ENCODE assay signal across 12 cellular contexts in genomic region chr18:9642799-9643445, GRCh38. TPM values are rescaled to one million over a fixed set of nuclear protein-coding genes. Genes with fewer than 3 reads are reported as not detected.
DNase-seq lines count a peak whose midpoint lies in the region; ATAC-seq and TF ChIP-seq lines count a peak whose summit lies in the region.
"Had no signal": no experiment of that assay in that cellular context is flagged by ENCODE, and none has a peak within 500 bp of the region (broad histone marks: within the 10 kb centered on the region; RNA-seq: fewer than 3 reads in every experiment).

No MANE protein-coding gene starts in this region.

- no peaks in the 10 kb centered on the region for H3K27me3 ChIP-seq in MG63
- H3K27me3 ChIP-seq: BLaER1, pancreas, Peyer's patch had no signal

- DNase-seq in COLO829 (ENCODE audit: low spot score), result peak; percentile 16
- peak; percentile 25 for DNase-seq in MG63
- no peak for DNase-seq in endothelial cell (ENCODE audit: low spot score)
- DNase-seq in mesothelial cell of epicardium (ENCODE audit: low spot score in 2 of 2, unreplicated experiment in 2 of 2), result no peak
- no peak for DNase-seq in NCI-H2029 treated with DMSO at 0.1 percent for 48 hours (lab: John Stamatoyannopoulos, UW)
- DNase-seq in LoVo (ENCODE audit: low spot score), result no peak
- no peak for DNase-seq in stimulated activated effector memory CD8-positive, alpha-beta T cell treated with anti-CD3 and anti-CD28 coated beads, Interleukin-12 subunit alpha, Interleukin-12 subunit beta, amount 100 ng/mL, for 72 hours (ENCODE audit: low spot score in 2 of 2)
- DNase-seq in GM13977 (ENCODE audit: low spot score), result no peak
- DNase-seq: pancreas, Peyer's patch had no signal

- H3K27ac Mint-ChIP-seq in endothelial cell (ENCODE audit: unreplicated experiment), result peak overlapping the region; percentile 90
- H3K27ac Mint-ChIP-seq in mesothelial cell of epicardium, result peak overlapping the region; percentile 99
- H3K27ac Mint-ChIP-seq in stimulated activated effector memory CD8-positive, alpha-beta T cell treated with anti-CD3 and anti-CD28 coated beads, Interleukin-12 subunit alpha, Interleukin-12 subunit beta, amount 100 ng/mL, for 72 hours, result no peak overlapping the region
- H3K27ac Mint-ChIP-seq: activated T-helper 17 cell treated with anti-CD3 and anti-CD28 coated beads, Interleukin-2, amount 50 U/mL, for 72 hours had no signal

- ATAC-seq in stimulated activated effector memory CD8-positive, alpha-beta T cell treated with anti-CD3 and anti-CD28 coated beads, Interleukin-12 subunit alpha, Interleukin-12 subunit beta, amount 100 ng/mL, for 72 hours, result no peak
- ATAC-seq: activated T-helper 17 cell treated with anti-CD3 and anti-CD28 coated beads, Interleukin-2, amount 50 U/mL, for 72 hours had no signal

- H3K9me3 Mint-ChIP-seq in endothelial cell (ENCODE audit: unreplicated experiment), result no peaks in the 10 kb centered on the region
- H3K9me3 Mint-ChIP-seq in mesothelial cell of epicardium, result no peaks in the 10 kb centered on the region
- no peaks in the 10 kb centered on the region for H3K9me3 Mint-ChIP-seq in stimulated activated effector memory CD8-positive, alpha-beta T cell treated with anti-CD3 and anti-CD28 coated beads, Interleukin-12 subunit alpha, Interleukin-12 subunit beta, amount 100 ng/mL, for 72 hours
- H3K9me3 Mint-ChIP-seq: activated T-helper 17 cell treated with anti-CD3 and anti-CD28 coated beads, Interleukin-2, amount 50 U/mL, for 72 hours had no signal

- TF ChIP-seq CTCF in endothelial cell (IDR thresholded peaks at IDR 0.05; ENCODE audit: unreplicated experiment) (no peak), mesothelial cell of epicardium (IDR thresholded peaks at IDR 0.05; ENCODE audit: unreplicated experiment) (no peak), GM13977 (IDR thresholded peaks at IDR 0.05; ENCODE audit: extremely low read depth, insufficient read depth, missing control alignments) (no peak)

- H3K4me3 Mint-ChIP-seq in endothelial cell (ENCODE audit: unreplicated experiment) (no peak overlapping the region), mesothelial cell of epicardium (no peak overlapping the region)
- H3K4me3 Mint-ChIP-seq in stimulated activated effector memory CD8-positive, alpha-beta T cell treated with anti-CD3 and anti-CD28 coated beads, Interleukin-12 subunit alpha, Interleukin-12 subunit beta, amount 100 ng/mL, for 72 hours, result no peak overlapping the region
- H3K4me3 Mint-ChIP-seq: activated T-helper 17 cell treated with anti-CD3 and anti-CD28 coated beads, Interleukin-2, amount 50 U/mL, for 72 hours had no signal

- H3K36me3 Mint-ChIP-seq in endothelial cell (ENCODE audit: low read depth, unreplicated experiment), result no peaks in the 10 kb centered on the region
- H3K36me3 Mint-ChIP-seq in mesothelial cell of epicardium, result no peaks in the 10 kb centered on the region
- no peaks in the 10 kb centered on the region for H3K36me3 Mint-ChIP-seq in stimulated activated effector memory CD8-positive, alpha-beta T cell treated with anti-CD3 and anti-CD28 coated beads, Interleukin-12 subunit alpha, Interleukin-12 subunit beta, amount 100 ng/mL, for 72 hours

- H3K36me3 ChIP-seq in MG63, result no peaks in the 10 kb centered on the region
- H3K36me3 ChIP-seq: BLaER1, pancreas, Peyer's patch had no signal

- no peaks in the 10 kb centered on the region for H3K9me3 ChIP-seq in MG63
- H3K9me3 ChIP-seq: BLaER1, pancreas, Peyer's patch had no signal

- H3K4me3 ChIP-seq in MG63, result no peak overlapping the region
- H3K4me3 ChIP-seq: BLaER1, pancreas, Peyer's patch had no signal

- in situ Hi-C loops in GM13977 (cut with MboI; ENCODE audit: low pct_unique_long_range_greater_than_20kb, low sequenced_read_pairs, unreplicated experiment), result no loop called here

- peaks cover 2% of the 10 kb centered on the region for H3K27me3 Mint-ChIP-seq in endothelial cell (ENCODE audit: unreplicated experiment)
- H3K27me3 Mint-ChIP-seq in mesothelial cell of epicardium (ENCODE audit: low read depth), result no peaks in the 10 kb centered on the region

- H3K4me1 Mint-ChIP-seq in endothelial cell (ENCODE audit: unreplicated experiment), result no peaks in the 10 kb centered on the region
- H3K4me1 Mint-ChIP-seq in mesothelial cell of epicardium, result peaks cover 25% of the 10 kb centered on the region
- H3K4me1 Mint-ChIP-seq in stimulated activated effector memory CD8-positive, alpha-beta T cell treated with anti-CD3 and anti-CD28 coated beads, Interleukin-12 subunit alpha, Interleukin-12 subunit beta, amount 100 ng/mL, for 72 hours, result no peaks in the 10 kb centered on the region
- H3K4me1 Mint-ChIP-seq: activated T-helper 17 cell treated with anti-CD3 and anti-CD28 coated beads, Interleukin-2, amount 50 U/mL, for 72 hours had no signal

RNA-seq across cellular contexts. Expression of gene PPP4R1, which starts 28.6 kb away (rescaled TPM):
- total RNA-seq in MG63 (2014; rRNA removed; shearing (Covaris generic); ENCODE audit: low replicate concordance), result 45.1 and 103 TPM in 2 replicates
- total RNA-seq in endothelial cell (ENCODE audit: unreplicated experiment) (173 TPM), mesothelial cell of epicardium (112 to 116 TPM (median 115 TPM) in 3 replicates)

Comparison
In these comparisons a context has a peak if more than half of its experiments do, and no peak if none do; other contexts are left out.
1. DNase-seq: peak in COLO829 (single experiment) and MG63 (single experiment); none in endothelial cell (single experiment), mesothelial cell of epicardium (0 of 2), NCI-H2029 treated with DMSO at 0.1 percent for 48 hours (single experiment), LoVo (single experiment), stimulated activated effector memory CD8-positive, alpha-beta T cell treated with anti-CD3 and anti-CD28 coated beads, Interleukin-12 subunit alpha, Interleukin-12 subunit beta, amount 100 ng/mL, for 72 hours (0 of 2) and GM13977 (single experiment).